1 cellular context compared by ENCODE assay signal in genomic region chr20:32415494-32415893, GRCh38.
TF ChIP-seq lines count a peak whose summit lies in the region.

No MANE protein-coding gene starts in this region.

TF ChIP-seq in HepG2, 621 proteins besides CTCF, POLR2A, EP300 and RAD21 (continued from another document):
- no peak for TF ChIP-seq SNAPC4 (CRISPR knock-in tag; IDR thresholded peaks at IDR 0.05)
- TF ChIP-seq ZNF317 (CRISPR knock-in tag; IDR thresholded peaks at IDR 0.05): no peak
TF ChIP-seq in HepG2: peak in this region for 2.
